9 cellular contexts compared by ENCODE assay signal in the genomic region with DNA sequence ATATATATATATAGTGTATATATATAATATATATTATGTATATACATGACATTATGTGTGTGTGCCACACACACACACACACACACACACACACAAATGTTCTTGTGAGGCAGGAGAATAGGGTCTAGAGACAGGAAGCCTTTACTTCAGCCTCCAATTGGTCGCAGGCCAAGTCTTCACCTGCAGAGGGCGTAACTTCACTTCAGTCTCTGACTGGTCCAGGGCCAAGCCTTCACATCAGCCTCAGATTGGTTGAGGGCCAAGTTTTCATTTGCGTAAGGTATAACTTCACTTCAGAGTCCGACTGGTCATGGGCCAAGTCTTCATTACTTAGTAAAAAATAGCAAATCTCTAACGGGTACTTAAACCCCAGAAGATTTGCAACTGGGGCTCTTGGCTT. TPM values are rescaled to one million over a fixed set of nuclear protein-coding genes. Genes with fewer than 3 reads are reported as not detected.
DNase-seq lines count a peak whose midpoint lies in the region; ATAC-seq and TF ChIP-seq lines count a peak whose summit lies in the region.
"Had no signal": no experiment of that assay in that cellular context is flagged by ENCODE, and none has a peak within 500 bp of the region (broad histone marks: within the 10 kb centered on the region; RNA-seq: fewer than 3 reads in every experiment).

No MANE protein-coding gene starts in this region.

- peak; percentile 74 for DNase-seq in DMS 273 (lab: John Stamatoyannopoulos, UW; ENCODE audit: unreplicated experiment)
- no peak for DNase-seq in DMS 273 treated with DMSO at 0.1 percent for 48 hours (lab: John Stamatoyannopoulos, UW)
- peak; percentile 11 for DNase-seq in SK-N-DZ (ENCODE audit: low spot score)
- peak; percentile 6 for DNase-seq in choroid plexus epithelial cell (ENCODE audit: low read depth)
- peak; percentile 33 for DNase-seq in stimulated activated CD4-positive, alpha-beta T cell treated with anti-CD3 and anti-CD28 coated beads, Interleukin-4, amount 100 ng/mL, for 1 hour
- DNase-seq in kidney tubule cell (ENCODE audit: low spot score) = no peak
- DNase-seq in COR-L47 (lab: John Stamatoyannopoulos, UW) = no peak
- DNase-seq: IMR-90 had no signal

- H3K4me3 ChIP-seq in choroid plexus epithelial cell (ENCODE audit: low read depth, low read length) = no peak overlapping the region

- no peak for ATAC-seq in HG02588 (IDR thresholded peaks at IDR 0.05; ENCODE audit: unreplicated experiment)

- TF ChIP-seq CTCF in choroid plexus epithelial cell (conservative IDR thresholded peaks at IDR 0.05; ENCODE audit: low read depth, low read length) = peak; percentile 25

RNA-seq across cellular contexts. Expression of a gene that starts 13.2 kb away (rescaled TPM):
- polyA plus RNA-seq in SK-N-DZ (2014; cell fraction: cytosol; rRNA removed) = 104 and 110 TPM in 2 replicates
- 88.2 and 313 TPM in 2 replicates for polyA plus RNA-seq in SK-N-DZ (2014; cell fraction: nucleus; rRNA removed)

RNA-seq across cellular contexts. Expression of a gene that starts 30.1 kb away (rescaled TPM):
- polyA plus RNA-seq in SK-N-DZ (2014; cell fraction: cytosol; rRNA removed) = not detected in 2 replicates
- not detected in 2 replicates for polyA plus RNA-seq in SK-N-DZ (2014; cell fraction: nucleus; rRNA removed)
- polyA plus RNA-seq: IMR-90 had no signal

Comparison
In these comparisons a context has a peak if more than half of its experiments do, and no peak if none do; other contexts are left out.
1. DNase-seq: peak in DMS 273 (single experiment), SK-N-DZ (single experiment), choroid plexus epithelial cell (single experiment) and stimulated activated CD4-positive, alpha-beta T cell treated with anti-CD3 and anti-CD28 coated beads, Interleukin-4, amount 100 ng/mL, for 1 hour (single experiment); none in DMS 273 treated with DMSO at 0.1 percent for 48 hours (single experiment), kidney tubule cell (single experiment) and COR-L47 (single experiment).